In the genomic region with DNA sequence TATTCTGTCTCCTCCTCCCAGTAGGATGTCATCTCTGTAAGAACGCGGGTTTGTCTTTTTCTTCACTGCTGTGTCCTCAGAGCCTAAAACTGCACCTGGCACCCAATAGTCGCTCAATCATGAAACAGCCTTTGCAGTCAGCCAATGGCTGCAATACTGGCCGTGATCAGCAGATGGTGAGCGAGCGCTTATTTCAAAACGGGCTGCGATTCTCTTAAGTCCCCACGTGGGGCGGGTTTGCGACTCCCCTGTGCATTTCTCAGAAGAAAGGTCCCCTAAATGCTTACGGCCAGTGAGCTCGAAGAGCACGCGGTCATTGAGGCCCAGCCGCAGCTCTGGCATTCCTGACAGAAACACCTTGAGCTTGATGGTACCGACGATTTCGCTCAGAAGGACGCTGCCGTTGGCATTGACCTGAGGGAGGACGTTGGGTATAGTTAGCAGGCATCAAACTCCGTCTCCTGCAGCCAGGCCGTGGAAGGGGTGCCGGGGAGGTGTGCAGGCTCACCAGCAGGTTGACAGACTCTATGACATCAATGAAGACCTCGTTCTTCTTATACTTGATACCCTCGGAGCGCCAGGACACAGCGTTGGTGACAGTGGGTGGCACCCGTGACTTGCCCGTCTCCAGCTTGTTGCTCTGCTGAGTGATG, we compare ENCODE assay signal across 1 cellular context.
A peak's percentile ranks its signal among the peaks of the same experiment; 100 is the strongest.
TF ChIP-seq lines count a peak whose summit lies in the region.

No MANE protein-coding gene starts in this region.

TF ChIP-seq in A549, 52 proteins besides CTCF, POLR2A, EP300 and RAD21 (continued from another document):
- TF ChIP-seq, protein P1, sequence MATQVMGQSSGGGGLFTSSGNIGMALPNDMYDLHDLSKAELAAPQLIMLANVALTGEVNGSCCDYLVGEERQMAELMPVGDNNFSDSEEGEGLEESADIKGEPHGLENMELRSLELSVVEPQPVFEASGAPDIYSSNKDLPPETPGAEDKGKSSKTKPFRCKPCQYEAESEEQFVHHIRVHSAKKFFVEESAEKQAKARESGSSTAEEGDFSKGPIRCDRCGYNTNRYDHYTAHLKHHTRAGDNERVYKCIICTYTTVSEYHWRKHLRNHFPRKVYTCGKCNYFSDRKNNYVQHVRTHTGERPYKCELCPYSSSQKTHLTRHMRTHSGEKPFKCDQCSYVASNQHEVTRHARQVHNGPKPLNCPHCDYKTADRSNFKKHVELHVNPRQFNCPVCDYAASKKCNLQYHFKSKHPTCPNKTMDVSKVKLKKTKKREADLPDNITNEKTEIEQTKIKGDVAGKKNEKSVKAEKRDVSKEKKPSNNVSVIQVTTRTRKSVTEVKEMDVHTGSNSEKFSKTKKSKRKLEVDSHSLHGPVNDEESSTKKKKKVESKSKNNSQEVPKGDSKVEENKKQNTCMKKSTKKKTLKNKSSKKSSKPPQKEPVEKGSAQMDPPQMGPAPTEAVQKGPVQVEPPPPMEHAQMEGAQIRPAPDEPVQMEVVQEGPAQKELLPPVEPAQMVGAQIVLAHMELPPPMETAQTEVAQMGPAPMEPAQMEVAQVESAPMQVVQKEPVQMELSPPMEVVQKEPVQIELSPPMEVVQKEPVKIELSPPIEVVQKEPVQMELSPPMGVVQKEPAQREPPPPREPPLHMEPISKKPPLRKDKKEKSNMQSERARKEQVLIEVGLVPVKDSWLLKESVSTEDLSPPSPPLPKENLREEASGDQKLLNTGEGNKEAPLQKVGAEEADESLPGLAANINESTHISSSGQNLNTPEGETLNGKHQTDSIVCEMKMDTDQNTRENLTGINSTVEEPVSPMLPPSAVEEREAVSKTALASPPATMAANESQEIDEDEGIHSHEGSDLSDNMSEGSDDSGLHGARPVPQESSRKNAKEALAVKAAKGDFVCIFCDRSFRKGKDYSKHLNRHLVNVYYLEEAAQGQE (IDR thresholded peaks at IDR 0.05) = no peak
- TF ChIP-seq FOSL2 (IDR thresholded peaks at IDR 0.05) (no peak), FOSL2 (CRISPR knock-in tag; IDR thresholded peaks at IDR 0.05) (no peak), ZC3H11A (IDR thresholded peaks at IDR 0.05) (no peak), EHF (CRISPR knock-in tag; IDR thresholded peaks at IDR 0.05) (no peak), ZSCAN20 (CRISPR knock-in tag; IDR thresholded peaks at IDR 0.05) (no peak), TFCP2L1 (CRISPR knock-in tag; IDR thresholded peaks at IDR 0.05) (no peak), HEYL (CRISPR knock-in tag; IDR thresholded peaks at IDR 0.05) (no peak), CBX2 (IDR thresholded peaks at IDR 0.05; ENCODE audit: borderline replicate concordance, low read depth) (no peak), RNF2 (IDR thresholded peaks at IDR 0.05; ENCODE audit: borderline replicate concordance, low read depth) (no peak), TP53 (CRISPR knock-in tag; IDR thresholded peaks at IDR 0.05) (no peak), JUNB (IDR thresholded peaks at IDR 0.05) (no peak), CEBPB (IDR thresholded peaks at IDR 0.05) (no peak), JUN (IDR thresholded peaks at IDR 0.05) (no peak), EHMT2 (IDR thresholded peaks at IDR 0.05; ENCODE audit: low read depth) (no peak), SREBF2 (IDR thresholded peaks at IDR 0.05) (no peak), FOXS1 (CRISPR knock-in tag; IDR thresholded peaks at IDR 0.05) (no peak)
- TF ChIP-seq, protein P2, sequence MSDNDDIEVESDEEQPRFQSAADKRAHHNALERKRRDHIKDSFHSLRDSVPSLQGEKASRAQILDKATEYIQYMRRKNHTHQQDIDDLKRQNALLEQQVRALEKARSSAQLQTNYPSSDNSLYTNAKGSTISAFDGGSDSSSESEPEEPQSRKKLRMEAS (IDR thresholded peaks at IDR 0.05) = peak; percentile 80
- TF ChIP-seq, protein P3, sequence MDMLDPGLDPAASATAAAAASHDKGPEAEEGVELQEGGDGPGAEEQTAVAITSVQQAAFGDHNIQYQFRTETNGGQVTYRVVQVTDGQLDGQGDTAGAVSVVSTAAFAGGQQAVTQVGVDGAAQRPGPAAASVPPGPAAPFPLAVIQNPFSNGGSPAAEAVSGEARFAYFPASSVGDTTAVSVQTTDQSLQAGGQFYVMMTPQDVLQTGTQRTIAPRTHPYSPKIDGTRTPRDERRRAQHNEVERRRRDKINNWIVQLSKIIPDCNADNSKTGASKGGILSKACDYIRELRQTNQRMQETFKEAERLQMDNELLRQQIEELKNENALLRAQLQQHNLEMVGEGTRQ (IDR thresholded peaks at IDR 0.05) = peak; percentile 38; the same call in 1 of the 2 replicates
TF ChIP-seq in A549: peak in this region for 5.
